Comparison of ENCODE assay signal across 20 cellular contexts in genomic region chr5:37226377-37226776, GRCh38.
"Had no signal": no experiment of that assay in that cellular context is flagged by ENCODE, and none has a peak within 500 bp of the region (broad histone marks: within the 10 kb centered on the region; RNA-seq: fewer than 3 reads in every experiment).

No MANE protein-coding gene starts in this region.

- H3K27me3 Mint-ChIP-seq: IgD-negative memory B cell, T-cell had no signal

- H3K27ac ChIP-seq: RWPE1 had no signal

- H3K9me3 ChIP-seq: SK-N-SH had no signal

- H3K4me1 Mint-ChIP-seq: IgD-negative memory B cell, T-cell had no signal

- H3K27ac Mint-ChIP-seq: IgD-negative memory B cell, T-cell had no signal

- H3K4me3 Mint-ChIP-seq: IgD-negative memory B cell, T-cell had no signal

- DNase-seq: KBM-7, MV-4-11, NCI-H1048, NCI-H1105, NCI-H1417, NCI-H1436 treated with DMSO at 0.1 percent for 48 hours, NCI-H1694, NCI-H1930, NCI-H2081, NCI-H2107, NCI-H2227 treated with DMSO at 0.1 percent for 48 hours, NCI-H524 treated with DMSO at 0.1 percent for 48 hours, NCI-H69, NCI-H774, SHP77, SK-N-SH, SW 1271, T-cell had no signal

- ATAC-seq: T-cell had no signal

- H3K9ac ChIP-seq: SK-N-SH had no signal

- H3K4me2 ChIP-seq: SK-N-SH had no signal

- H3K9me3 Mint-ChIP-seq: IgD-negative memory B cell, T-cell had no signal
